ENCODE assay signal across 1 cellular context in the genomic region with DNA sequence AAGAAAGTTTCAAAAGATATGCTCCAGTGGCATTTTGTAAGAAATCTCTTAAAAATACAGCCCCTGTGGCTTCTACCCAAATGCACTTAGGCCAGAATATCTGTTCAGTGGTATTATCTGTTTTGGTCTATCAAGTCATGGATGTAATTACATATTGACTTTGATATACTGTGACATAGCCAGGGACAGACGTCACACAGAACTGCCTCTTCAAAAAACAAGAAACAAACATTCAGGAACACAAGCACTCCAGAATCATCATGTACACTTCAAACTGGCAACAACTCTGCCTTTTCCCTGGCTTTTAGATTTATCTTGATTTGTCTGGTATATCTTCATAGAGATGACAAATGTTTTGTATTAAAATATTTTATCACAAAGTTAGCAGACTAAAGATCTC.
TF ChIP-seq lines count a peak whose summit lies in the region.

No MANE protein-coding gene starts in this region.

TF ChIP-seq in SK-N-SH, 30 proteins besides CTCF, POLR2A, EP300 and RAD21 (continued from another document):
- TF ChIP-seq TCF12 (IDR thresholded peaks at IDR 0.05) = no peak
- no peak for TF ChIP-seq SIN3A (IDR thresholded peaks at IDR 0.05; ENCODE audit: borderline replicate concordance, low read depth, low read length)
- TF ChIP-seq, protein P1, sequence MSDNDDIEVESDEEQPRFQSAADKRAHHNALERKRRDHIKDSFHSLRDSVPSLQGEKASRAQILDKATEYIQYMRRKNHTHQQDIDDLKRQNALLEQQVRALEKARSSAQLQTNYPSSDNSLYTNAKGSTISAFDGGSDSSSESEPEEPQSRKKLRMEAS (IDR thresholded peaks at IDR 0.05; ENCODE audit: low read depth) = no peak
- TF ChIP-seq MEF2A (IDR thresholded peaks at IDR 0.05; ENCODE audit: borderline replicate concordance, low read depth) = no peak
- TF ChIP-seq FOXM1 (IDR thresholded peaks at IDR 0.05; ENCODE audit: low read depth) = no peak
- TF ChIP-seq, protein P2, sequence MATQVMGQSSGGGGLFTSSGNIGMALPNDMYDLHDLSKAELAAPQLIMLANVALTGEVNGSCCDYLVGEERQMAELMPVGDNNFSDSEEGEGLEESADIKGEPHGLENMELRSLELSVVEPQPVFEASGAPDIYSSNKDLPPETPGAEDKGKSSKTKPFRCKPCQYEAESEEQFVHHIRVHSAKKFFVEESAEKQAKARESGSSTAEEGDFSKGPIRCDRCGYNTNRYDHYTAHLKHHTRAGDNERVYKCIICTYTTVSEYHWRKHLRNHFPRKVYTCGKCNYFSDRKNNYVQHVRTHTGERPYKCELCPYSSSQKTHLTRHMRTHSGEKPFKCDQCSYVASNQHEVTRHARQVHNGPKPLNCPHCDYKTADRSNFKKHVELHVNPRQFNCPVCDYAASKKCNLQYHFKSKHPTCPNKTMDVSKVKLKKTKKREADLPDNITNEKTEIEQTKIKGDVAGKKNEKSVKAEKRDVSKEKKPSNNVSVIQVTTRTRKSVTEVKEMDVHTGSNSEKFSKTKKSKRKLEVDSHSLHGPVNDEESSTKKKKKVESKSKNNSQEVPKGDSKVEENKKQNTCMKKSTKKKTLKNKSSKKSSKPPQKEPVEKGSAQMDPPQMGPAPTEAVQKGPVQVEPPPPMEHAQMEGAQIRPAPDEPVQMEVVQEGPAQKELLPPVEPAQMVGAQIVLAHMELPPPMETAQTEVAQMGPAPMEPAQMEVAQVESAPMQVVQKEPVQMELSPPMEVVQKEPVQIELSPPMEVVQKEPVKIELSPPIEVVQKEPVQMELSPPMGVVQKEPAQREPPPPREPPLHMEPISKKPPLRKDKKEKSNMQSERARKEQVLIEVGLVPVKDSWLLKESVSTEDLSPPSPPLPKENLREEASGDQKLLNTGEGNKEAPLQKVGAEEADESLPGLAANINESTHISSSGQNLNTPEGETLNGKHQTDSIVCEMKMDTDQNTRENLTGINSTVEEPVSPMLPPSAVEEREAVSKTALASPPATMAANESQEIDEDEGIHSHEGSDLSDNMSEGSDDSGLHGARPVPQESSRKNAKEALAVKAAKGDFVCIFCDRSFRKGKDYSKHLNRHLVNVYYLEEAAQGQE (IDR thresholded peaks at IDR 0.05; ENCODE audit: low read depth, low read length) = no peak
- TF ChIP-seq, protein P3, sequence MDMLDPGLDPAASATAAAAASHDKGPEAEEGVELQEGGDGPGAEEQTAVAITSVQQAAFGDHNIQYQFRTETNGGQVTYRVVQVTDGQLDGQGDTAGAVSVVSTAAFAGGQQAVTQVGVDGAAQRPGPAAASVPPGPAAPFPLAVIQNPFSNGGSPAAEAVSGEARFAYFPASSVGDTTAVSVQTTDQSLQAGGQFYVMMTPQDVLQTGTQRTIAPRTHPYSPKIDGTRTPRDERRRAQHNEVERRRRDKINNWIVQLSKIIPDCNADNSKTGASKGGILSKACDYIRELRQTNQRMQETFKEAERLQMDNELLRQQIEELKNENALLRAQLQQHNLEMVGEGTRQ (IDR thresholded peaks at IDR 0.05; ENCODE audit: borderline replicate concordance, low read depth, low read length) = no peak
- no peak for TF ChIP-seq EZH2phosphoT487 (IDR thresholded peaks at IDR 0.05; ENCODE audit: borderline replicate concordance, low read depth)
- TF ChIP-seq RFX5 (IDR thresholded peaks at IDR 0.05; ENCODE audit: low read length) = no peak
- no peak for TF ChIP-seq SMC3 (IDR thresholded peaks at IDR 0.05; ENCODE audit: low read depth, low read length)
- no peak for TF ChIP-seq TEAD4 (IDR thresholded peaks at IDR 0.05; ENCODE audit: borderline replicate concordance, insufficient read depth)
- TF ChIP-seq GATA2 (CRISPR knock-in tag; IDR thresholded peaks at IDR 0.05) = no peak
